In the genomic region with DNA sequence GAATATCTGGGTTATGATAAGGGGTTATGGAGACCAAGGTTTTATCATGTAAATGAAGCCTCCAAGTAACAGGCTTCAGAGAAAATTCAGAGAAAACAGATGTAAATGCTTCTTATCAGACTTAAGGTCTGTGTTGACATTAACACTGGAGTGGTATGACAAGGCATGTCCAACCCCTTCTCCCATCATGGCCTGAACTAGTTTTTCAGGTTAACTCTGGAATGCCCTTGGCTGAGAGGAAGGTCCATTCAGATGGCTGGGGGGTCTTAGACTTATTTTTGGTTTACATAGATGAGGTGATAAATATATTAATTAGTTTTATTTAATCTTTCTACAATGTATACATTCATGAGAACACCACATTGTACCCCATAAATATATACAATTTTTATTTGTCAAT, we compare ENCODE assay signal across 25 cellular contexts.
"Had no signal": no experiment of that assay in that cellular context is flagged by ENCODE, and none has a peak within 500 bp of the region (broad histone marks: within the 10 kb centered on the region; RNA-seq: fewer than 3 reads in every experiment).

No MANE protein-coding gene starts in this region.

- H3K27ac Mint-ChIP-seq: dendritic cell treated with granulocyte-macrophage colony-stimulating factor and Interleukin-4, amounts not matched to agents 40 ng/mL and 50 ng/mL, for 4 days; effector memory CD8-positive, alpha-beta T cell; endodermal cell; immature natural killer cell; natural killer cell had no signal

- H3K36me3 Mint-ChIP-seq: immature natural killer cell, natural killer cell had no signal

- H3K4me1 ChIP-seq: colonic mucosa, esophagus squamous epithelium, gastroesophageal sphincter, heart left ventricle, left lung, lower lobe of right lung had no signal

- H3K27me3 Mint-ChIP-seq: dendritic cell treated with granulocyte-macrophage colony-stimulating factor and Interleukin-4, amounts not matched to agents 40 ng/mL and 50 ng/mL, for 4 days; effector memory CD8-positive, alpha-beta T cell; naive thymus-derived CD4-positive, alpha-beta T cell had no signal

- H3K9me3 Mint-ChIP-seq: endodermal cell had no signal

- H3K4me2 ChIP-seq: hepatocyte had no signal

- DNase-seq: colonic mucosa; cortex of kidney; effector CD8-positive, alpha-beta T cell; effector memory CD8-positive, alpha-beta T cell; endodermal cell; erythroblast; esophagus squamous epithelium; foreskin fibroblast; foreskin melanocyte; heart left ventricle; hypothalamus; immature natural killer cell; left cardiac atrium; left lung; left ventricle myocardium superior; lower lobe of right lung; mesenchymal stem cell; midbrain; naive thymus-derived CD4-positive, alpha-beta T cell; natural killer cell had no signal

- H3K4me1 Mint-ChIP-seq: immature natural killer cell; naive thymus-derived CD4-positive, alpha-beta T cell; natural killer cell had no signal

- H3K27me3 ChIP-seq: colonic mucosa, esophagus squamous epithelium, gastroesophageal sphincter, hepatocyte, left lung had no signal

- H3K4me3 Mint-ChIP-seq: dendritic cell treated with granulocyte-macrophage colony-stimulating factor and Interleukin-4, amounts not matched to agents 40 ng/mL and 50 ng/mL, for 4 days; effector memory CD8-positive, alpha-beta T cell; endodermal cell; immature natural killer cell; naive thymus-derived CD4-positive, alpha-beta T cell; natural killer cell had no signal

- H3K9me3 ChIP-seq: colonic mucosa, esophagus squamous epithelium, gastroesophageal sphincter, heart left ventricle, left lung, lower lobe of right lung had no signal

- H3K27ac ChIP-seq: colonic mucosa, epithelial cell of prostate, esophagus squamous epithelium, gastroesophageal sphincter, heart left ventricle, hepatocyte, left lung, lower lobe of right lung had no signal

- ATAC-seq: effector memory CD8-positive, alpha-beta T cell; esophagus mucosa; gastroesophageal sphincter; heart left ventricle; left cardiac atrium; left lung; left ventricle myocardium superior; lower lobe of right lung; naive thymus-derived CD4-positive, alpha-beta T cell; natural killer cell had no signal

- H3K36me3 ChIP-seq: colonic mucosa, esophagus squamous epithelium, gastroesophageal sphincter, heart left ventricle, left lung, lower lobe of right lung had no signal

- H3K4me3 ChIP-seq: colonic mucosa, esophagus squamous epithelium, gastroesophageal sphincter, heart left ventricle, hepatocyte, left lung, lower lobe of right lung had no signal

- H3K79me2 ChIP-seq: hepatocyte had no signal
